Comparison of ENCODE assay signal across 1 cellular context in the genomic region with DNA sequence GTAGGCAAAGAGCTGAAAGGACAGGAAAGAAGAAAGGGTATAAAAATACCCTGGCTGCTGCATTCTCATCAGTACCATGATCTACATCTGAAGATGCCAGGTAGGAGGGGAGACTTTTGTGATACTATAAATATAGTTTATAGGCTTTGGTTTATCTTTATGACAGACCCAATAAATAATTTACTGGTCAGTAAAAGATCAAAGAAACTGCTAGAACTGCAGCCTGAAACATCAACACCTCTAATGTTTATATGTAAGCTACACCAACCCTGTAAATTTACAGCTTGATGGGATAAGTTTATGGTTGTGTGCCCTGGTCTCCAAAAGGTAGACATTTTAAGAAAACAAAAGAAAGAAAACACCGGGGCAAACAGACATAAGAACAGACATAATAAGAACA.
A peak's percentile ranks its signal among the peaks of the same experiment; 100 is the strongest.
TF ChIP-seq lines count a peak whose summit lies in the region.

No MANE protein-coding gene starts in this region.

TF ChIP-seq in HEK293, 187 proteins besides CTCF, POLR2A, EP300 and RAD21 (continued from another document):
- TF ChIP-seq, protein P1, sequence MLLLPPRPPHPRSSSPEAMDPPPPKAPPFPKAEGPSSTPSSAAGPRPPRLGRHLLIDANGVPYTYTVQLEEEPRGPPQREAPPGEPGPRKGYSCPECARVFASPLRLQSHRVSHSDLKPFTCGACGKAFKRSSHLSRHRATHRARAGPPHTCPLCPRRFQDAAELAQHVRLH (tag by site-specific recombination; IDR thresholded peaks at IDR 0.05), result peak; percentile 61
- TF ChIP-seq ZNF114 (tag by site-specific recombination; IDR thresholded peaks at IDR 0.05) (no peak), ZNF561 (tag by site-specific recombination; IDR thresholded peaks at IDR 0.05; ENCODE audit: borderline replicate concordance) (0 out of 2 replicates have a peak, but pooled peaks have one; percentile 39), ZNF677 (tag by site-specific recombination; IDR thresholded peaks at IDR 0.05) (peak; percentile 75), IKZF3 (tag by site-specific recombination; IDR thresholded peaks at IDR 0.05) (no peak), ZNF394 (tag by site-specific recombination; IDR thresholded peaks at IDR 0.05; ENCODE audit: borderline replicate concordance) (peak; percentile 27; the same call in 1 of the 2 replicates), FEZF1 (tag by site-specific recombination; IDR thresholded peaks at IDR 0.05) (peak; percentile 95), ZNF175 (tag by site-specific recombination; IDR thresholded peaks at IDR 0.05) (no peak), ZNF843 (tag by site-specific recombination; IDR thresholded peaks at IDR 0.05) (peak; percentile 82), ZXDB (tag by site-specific recombination; IDR thresholded peaks at IDR 0.05) (0 out of 2 replicates have a peak, but pooled peaks have one; percentile 30), ZBTB17 (tag by site-specific recombination; IDR thresholded peaks at IDR 0.05) (no peak)
- TF ChIP-seq, protein P2, sequence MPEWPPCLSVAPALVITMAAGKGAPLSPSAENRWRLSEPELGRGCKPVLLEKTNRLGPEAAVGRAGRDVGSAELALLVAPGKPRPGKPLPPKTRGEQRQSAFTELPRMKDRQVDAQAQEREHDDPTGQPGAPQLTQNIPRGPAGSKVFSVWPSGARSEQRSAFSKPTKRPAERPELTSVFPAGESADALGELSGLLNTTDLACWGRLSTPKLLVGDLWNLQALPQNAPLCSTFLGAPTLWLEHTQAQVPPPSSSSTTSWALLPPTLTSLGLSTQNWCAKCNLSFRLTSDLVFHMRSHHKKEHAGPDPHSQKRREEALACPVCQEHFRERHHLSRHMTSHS (tag by site-specific recombination; IDR thresholded peaks at IDR 0.05), result peak; percentile 48; the same call in 1 of the 2 replicates
- TF ChIP-seq, protein P3, sequence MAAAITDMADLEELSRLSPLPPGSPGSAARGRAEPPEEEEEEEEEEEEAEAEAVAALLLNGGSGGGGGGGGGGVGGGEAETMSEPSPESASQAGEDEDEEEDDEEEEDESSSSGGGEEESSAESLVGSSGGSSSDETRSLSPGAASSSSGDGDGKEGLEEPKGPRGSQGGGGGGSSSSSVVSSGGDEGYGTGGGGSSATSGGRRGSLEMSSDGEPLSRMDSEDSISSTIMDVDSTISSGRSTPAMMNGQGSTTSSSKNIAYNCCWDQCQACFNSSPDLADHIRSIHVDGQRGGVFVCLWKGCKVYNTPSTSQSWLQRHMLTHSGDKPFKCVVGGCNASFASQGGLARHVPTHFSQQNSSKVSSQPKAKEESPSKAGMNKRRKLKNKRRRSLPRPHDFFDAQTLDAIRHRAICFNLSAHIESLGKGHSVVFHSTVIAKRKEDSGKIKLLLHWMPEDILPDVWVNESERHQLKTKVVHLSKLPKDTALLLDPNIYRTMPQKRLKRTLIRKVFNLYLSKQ (tag by site-specific recombination; IDR thresholded peaks at IDR 0.05; ENCODE audit: borderline replicate concordance), result no peak
- TF ChIP-seq, protein P4, sequence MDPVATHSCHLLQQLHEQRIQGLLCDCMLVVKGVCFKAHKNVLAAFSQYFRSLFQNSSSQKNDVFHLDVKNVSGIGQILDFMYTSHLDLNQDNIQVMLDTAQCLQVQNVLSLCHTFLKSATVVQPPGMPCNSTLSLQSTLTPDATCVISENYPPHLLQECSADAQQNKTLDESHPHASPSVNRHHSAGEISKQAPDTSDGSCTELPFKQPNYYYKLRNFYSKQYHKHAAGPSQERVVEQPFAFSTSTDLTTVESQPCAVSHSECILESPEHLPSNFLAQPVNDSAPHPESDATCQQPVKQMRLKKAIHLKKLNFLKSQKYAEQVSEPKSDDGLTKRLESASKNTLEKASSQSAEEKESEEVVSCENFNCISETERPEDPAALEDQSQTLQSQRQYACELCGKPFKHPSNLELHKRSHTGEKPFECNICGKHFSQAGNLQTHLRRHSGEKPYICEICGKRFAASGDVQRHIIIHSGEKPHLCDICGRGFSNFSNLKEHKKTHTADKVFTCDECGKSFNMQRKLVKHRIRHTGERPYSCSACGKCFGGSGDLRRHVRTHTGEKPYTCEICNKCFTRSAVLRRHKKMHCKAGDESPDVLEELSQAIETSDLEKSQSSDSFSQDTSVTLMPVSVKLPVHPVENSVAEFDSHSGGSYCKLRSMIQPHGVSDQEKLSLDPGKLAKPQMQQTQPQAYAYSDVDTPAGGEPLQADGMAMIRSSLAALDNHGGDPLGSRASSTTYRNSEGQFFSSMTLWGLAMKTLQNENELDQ (tag by site-specific recombination; IDR thresholded peaks at IDR 0.05; ENCODE audit: low read depth), result no peak
- TF ChIP-seq, protein P5, sequence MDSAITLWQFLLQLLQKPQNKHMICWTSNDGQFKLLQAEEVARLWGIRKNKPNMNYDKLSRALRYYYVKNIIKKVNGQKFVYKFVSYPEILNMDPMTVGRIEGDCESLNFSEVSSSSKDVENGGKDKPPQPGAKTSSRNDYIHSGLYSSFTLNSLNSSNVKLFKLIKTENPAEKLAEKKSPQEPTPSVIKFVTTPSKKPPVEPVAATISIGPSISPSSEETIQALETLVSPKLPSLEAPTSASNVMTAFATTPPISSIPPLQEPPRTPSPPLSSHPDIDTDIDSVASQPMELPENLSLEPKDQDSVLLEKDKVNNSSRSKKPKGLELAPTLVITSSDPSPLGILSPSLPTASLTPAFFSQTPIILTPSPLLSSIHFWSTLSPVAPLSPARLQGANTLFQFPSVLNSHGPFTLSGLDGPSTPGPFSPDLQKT (IDR thresholded peaks at IDR 0.05; ENCODE audit: borderline replicate concordance, low read depth, low read length), result no peak
- TF ChIP-seq, protein P6, sequence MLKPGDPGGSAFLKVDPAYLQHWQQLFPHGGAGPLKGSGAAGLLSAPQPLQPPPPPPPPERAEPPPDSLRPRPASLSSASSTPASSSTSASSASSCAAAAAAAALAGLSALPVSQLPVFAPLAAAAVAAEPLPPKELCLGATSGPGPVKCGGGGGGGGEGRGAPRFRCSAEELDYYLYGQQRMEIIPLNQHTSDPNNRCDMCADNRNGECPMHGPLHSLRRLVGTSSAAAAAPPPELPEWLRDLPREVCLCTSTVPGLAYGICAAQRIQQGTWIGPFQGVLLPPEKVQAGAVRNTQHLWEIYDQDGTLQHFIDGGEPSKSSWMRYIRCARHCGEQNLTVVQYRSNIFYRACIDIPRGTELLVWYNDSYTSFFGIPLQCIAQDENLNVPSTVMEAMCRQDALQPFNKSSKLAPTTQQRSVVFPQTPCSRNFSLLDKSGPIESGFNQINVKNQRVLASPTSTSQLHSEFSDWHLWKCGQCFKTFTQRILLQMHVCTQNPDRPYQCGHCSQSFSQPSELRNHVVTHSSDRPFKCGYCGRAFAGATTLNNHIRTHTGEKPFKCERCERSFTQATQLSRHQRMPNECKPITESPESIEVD (tag by site-specific recombination; IDR thresholded peaks at IDR 0.05), result peak; percentile 72
